8 cellular contexts compared by ENCODE assay signal in genomic region chr5:111755942-111756353, GRCh38. TPM values are rescaled to one million over a fixed set of nuclear protein-coding genes. Genes with fewer than 3 reads are reported as not detected.
DNase-seq lines count a peak whose midpoint lies in the region; ATAC-seq, FAIRE-seq and TF ChIP-seq lines count a peak whose summit lies in the region.

No MANE protein-coding gene starts in this region.

- H3K27ac Mint-ChIP-seq in Calu3 (ENCODE audit: unreplicated experiment): no peak overlapping the region

- H3K9ac ChIP-seq in HepG2 (ENCODE audit: insufficient read depth, low read depth, low read length): peak overlapping the region; percentile 85

- in situ Hi-C loops in HepG2 (cut with HindIII; ENCODE audit: extremely low pct_ligation_motif_present, low pct_unique_long_range_greater_than_20kb): no loop called here

- no peak for DNase-seq in Calu3
- DNase-seq in MG63: no peak
- no peak for DNase-seq in ascending aorta (ENCODE audit: low spot score in 2 of 2)
- DNase-seq in HepG2 (ENCODE audit: low spot score): no peak
- no peak for DNase-seq in uterus
- no peak for DNase-seq in iPS-NIHi11 (ENCODE audit: low spot score)
- DNase-seq in activated gamma-delta T cell treated with Interleukin-2 at 50 U/mL for 16 hours: no peak
- DNase-seq in foreskin keratinocyte: no peak

- H3K79me2 ChIP-seq in HepG2 (ENCODE audit: insufficient read depth, low read length): peaks cover 15% of the 10 kb centered on the region

- peaks cover 8% of the 10 kb centered on the region for H3K4me1 Mint-ChIP-seq in Calu3 (ENCODE audit: low read depth, unreplicated experiment)

- no peaks in the 10 kb centered on the region for H4K20me1 ChIP-seq in HepG2 (ENCODE audit: insufficient read depth, low read length)

- H3K27ac ChIP-seq in ascending aorta: no peak overlapping the region
- H3K27ac ChIP-seq in HepG2 (ENCODE audit: extremely low read length, insufficient read depth, low read length): no peak overlapping the region
- H3K27ac ChIP-seq in uterus: peak overlapping the region in 1 of 2 donors; percentile 93
- no peak overlapping the region for H3K27ac ChIP-seq in foreskin keratinocyte

- H2AFZ ChIP-seq in HepG2 (ENCODE audit: low read length): no peak overlapping the region

- TF ChIP-seq CTCF in Calu3 (IDR thresholded peaks at IDR 0.05; ENCODE audit: unreplicated experiment) (no peak), ascending aorta (IDR thresholded peaks at IDR 0.05) (no peak), HepG2 (CRISPR knock-in tag; IDR thresholded peaks at IDR 0.05) (no peak), uterus (IDR thresholded peaks at IDR 0.05) (no peak), foreskin keratinocyte (conservative IDR thresholded peaks at IDR 0.05) (no peak)

- H3K36me3 Mint-ChIP-seq in Calu3 (ENCODE audit: insufficient read depth, unreplicated experiment): peaks cover 18% of the 10 kb centered on the region

- peak overlapping the region; percentile 85 for H3K4me2 ChIP-seq in HepG2 (ENCODE audit: low read depth, low read length)

- no peaks in the 10 kb centered on the region for H3K9me3 Mint-ChIP-seq in Calu3 (ENCODE audit: low read depth, unreplicated experiment)

- no peak for TF ChIP-seq EP300 in HepG2 (IDR thresholded peaks at IDR 0.05; ENCODE audit: low read depth in 2 of 2, low read length in 2 of 2)
- TF ChIP-seq EP300 in HepG2 (CRISPR knock-in tag; IDR thresholded peaks at IDR 0.05; ENCODE audit: borderline replicate concordance): no peak

- TF ChIP-seq POLR2A in HepG2 (IDR thresholded peaks at IDR 0.05; ENCODE audit: insufficient read depth in 1 of 2, low read depth in 2 of 2, low read length in 2 of 2) (no peak), uterus (IDR thresholded peaks at IDR 0.05) (no peak)

- no peak for TF ChIP-seq RAD21 in HepG2 (CRISPR knock-in tag; IDR thresholded peaks at IDR 0.05)

- 0% methylated on average over 5 of the region's 5 CpGs for WGBS in HepG2 (ENCODE audit: low lambda C conversion rate)

- peak overlapping the region; percentile 60 for H3K4me3 Mint-ChIP-seq in Calu3 (ENCODE audit: low read depth, unreplicated experiment)

- peak; percentile 34 for FAIRE-seq in HepG2 (lab: Jason Lieb, UNC)

- CTCF ChIA-PET in Calu3 (lab: Charles Lee): no interaction called here
- CTCF ChIA-PET in HepG2 (lab: Yijun Ruan, JAX; ENCODE audit: low intra/inter-chr PET ratio, low total read pairs): no interaction called here

- ATAC-seq in HepG2 (no peak), foreskin keratinocyte (no peak)

- no peaks in the 10 kb centered on the region; the same call in 1 of the 2 replicates for H3K9me3 ChIP-seq in MG63
- no peaks in the 10 kb centered on the region for H3K9me3 ChIP-seq in ascending aorta
- no peaks in the 10 kb centered on the region for H3K9me3 ChIP-seq in HepG2 (ENCODE audit: low read length)
- no peaks in the 10 kb centered on the region for H3K9me3 ChIP-seq in uterus

- no peaks in the 10 kb centered on the region for H3K27me3 Mint-ChIP-seq in Calu3 (ENCODE audit: unreplicated experiment)

- H3K27me3 ChIP-seq in MG63 (no peaks in the 10 kb centered on the region), ascending aorta (no peaks in the 10 kb centered on the region), HepG2 (ENCODE audit: control insufficient read depth in 1 of 2, insufficient read depth in 2 of 2, low read length in 2 of 2) (peaks cover 0 to 5% of the 10 kb centered on the region in 2 experiments; a peak in 1 of 5 replicates), uterus (no peaks in the 10 kb centered on the region), foreskin keratinocyte (peaks cover 9% of the 10 kb centered on the region)

- H3K4me3 ChIP-seq in MG63: peak overlapping the region; percentile 80
- H3K4me3 ChIP-seq in ascending aorta: peak overlapping the region; percentile 50 to 72
- H3K4me3 ChIP-seq in HepG2 (replicated peaks in 1 of 3; ENCODE audit: insufficient read depth in 1 of 3, low read depth in 2 of 3, low read length in 3 of 3): peak overlapping the region; percentile 69 to 99 (median 83); a peak in 5 of 6 replicates
- peak overlapping the region; percentile 60 to 67 for H3K4me3 ChIP-seq in uterus

- intact Hi-C loops in Calu3 (cut with micrococcal nuclease; ENCODE audit: unreplicated experiment): loop anchor here (2.0 to 5.0 kb wide), 3 partner anchors 54 to 391 kb away; no protein-coding TSS in a partner anchor
- intact Hi-C loops in ascending aorta (cut with DNase I): loop anchor here (2.0 to 5.0 kb wide), 5 partner anchors 17 to 391 kb away; partner anchors contain the start of gene STARD4
- intact Hi-C loops in HepG2 (cut with micrococcal nuclease; ENCODE audit: unreplicated experiment): loop anchor here (2.0 to 5.0 kb wide), 3 partner anchors 75 to 244 kb away; partner anchors contain the start of gene STARD4
- intact Hi-C loops in uterus (cut with DNase I; ENCODE audit: low total_unique reads): no loop called here

- BruUV-seq in Calu3 (replicated peaks; lab: Mats Ljungman, UMichigan) (no TSS peak), HepG2 (replicated peaks; lab: Mats Ljungman, UMichigan) (no TSS peak)

- peaks cover 23% of the 10 kb centered on the region for H3K36me3 ChIP-seq in MG63
- H3K36me3 ChIP-seq in ascending aorta: no peaks in the 10 kb centered on the region
- no peaks in the 10 kb centered on the region for H3K36me3 ChIP-seq in HepG2 (replicated peaks in 1 of 2; ENCODE audit: control insufficient read depth in 1 of 2, insufficient read depth in 2 of 2, low read length in 2 of 2)
- H3K36me3 ChIP-seq in uterus: no peaks in the 10 kb centered on the region

- H3K4me1 ChIP-seq in ascending aorta: peaks cover 0 to 14% of the 10 kb centered on the region in 2 donors
- H3K4me1 ChIP-seq in HepG2 (ENCODE audit: insufficient read depth, low read length): peaks cover 39% of the 10 kb centered on the region
- H3K4me1 ChIP-seq in uterus: no peaks in the 10 kb centered on the region
- H3K4me1 ChIP-seq in foreskin keratinocyte: peaks cover 5% of the 10 kb centered on the region

- POLR2A ChIA-PET in HepG2 (lab: Yijun Ruan, JAX): interaction anchor here (5.7 kb wide), 1 partner anchor 12 kb away, joined by 85 read pairs; no protein-coding TSS in a partner anchor

TF ChIP-seq in HepG2, 621 proteins besides CTCF, POLR2A, EP300 and RAD21:
- TF ChIP-seq PATZ1 (CRISPR knock-in tag; IDR thresholded peaks at IDR 0.05) (0 out of 2 replicates have a peak, but pooled peaks have one; percentile 29), ZNF362 (CRISPR knock-in tag; IDR thresholded peaks at IDR 0.05; ENCODE audit: borderline replicate concordance) (peak; percentile 75; the same call in 1 of the 2 replicates), ZNF256 (CRISPR knock-in tag; conservative IDR thresholded peaks at IDR 0.05) (no peak)

RNA-seq across cellular contexts. Expression of gene NREP, which starts 1.0 kb away (rescaled TPM):
- total RNA-seq in Calu3 (2022) (19.4 and 24.6 TPM in 2 replicates), ascending aorta (15.3 TPM), HepG2 (2016; rRNA removed; fragmentation: Illumina TruSeq; extraction: Trizol) (40.5 and 48.5 TPM in 2 replicates), uterus (100 to 1,000 TPM in 1 of 4 donors, 10 to 100 TPM in 3; 21.4 to 779 (median 52.6) TPM), foreskin keratinocyte (1.1 and 1.7 TPM in 2 replicates)
- total RNA-seq in MG63 (2014; rRNA removed; shearing (Covaris generic); ENCODE audit: low replicate concordance): 92.2 and 116 TPM in 2 replicates
- total RNA-seq in HepG2 (2016; cell fraction: cytosol; rRNA removed; fragmentation: Illumina TruSeq; extraction: Trizol; ENCODE audit: low read depth): 18.2 and 18.5 TPM in 2 replicates
- 44.8 and 48.2 TPM in 2 replicates for total RNA-seq in HepG2 (2016; cell fraction: insoluble cytoplasmic fraction; rRNA removed; fragmentation: Illumina TruSeq; extraction: Trizol)
- 49.5 and 57.7 TPM in 2 replicates for total RNA-seq in HepG2 (2016; cell fraction: membrane; rRNA removed; fragmentation: Illumina TruSeq; extraction: Trizol)
- total RNA-seq in HepG2 (2016; cell fraction: nucleus; rRNA removed; fragmentation: Illumina TruSeq; extraction: Trizol): 58.0 and 67.1 TPM in 2 replicates
- polyA plus RNA-seq in HepG2 (2011; rRNA removed) (82.8 and 102 TPM in 2 replicates), foreskin keratinocyte (1.0 and 1.5 TPM in 2 replicates)
- 49.1 and 88.7 TPM in 2 replicates for polyA plus RNA-seq in HepG2 (2011; cell fraction: cytosol; rRNA removed)
- polyA plus RNA-seq in HepG2 (2011; cell fraction: nucleus; rRNA removed): 69.7 and 94.1 TPM in 2 replicates
- polyA plus RNA-seq in HepG2 (2012): 38.1 and 86.3 TPM in 2 replicates
- 33.5 and 45.5 TPM in 2 replicates for polyA plus RNA-seq in HepG2 (2016; cell fraction: cytosol; fragmentation: Illumina TruSeq; extraction: Trizol; ENCODE audit: low read depth)
- polyA plus RNA-seq in HepG2 (2016; cell fraction: insoluble cytoplasmic fraction; fragmentation: Illumina TruSeq; extraction: Trizol; ENCODE audit: low read depth): 76.1 and 85.1 TPM in 2 replicates
- 81.9 and 92.8 TPM in 2 replicates for polyA plus RNA-seq in HepG2 (2016; cell fraction: membrane; fragmentation: Illumina TruSeq; extraction: Trizol; ENCODE audit: low read depth)
- polyA plus RNA-seq in HepG2 (2016; cell fraction: nucleus; fragmentation: Illumina TruSeq; extraction: Trizol; ENCODE audit: insufficient read depth, low read depth): 58.3 and 64.9 TPM in 2 replicates
- 2.7 and 49.0 TPM in 2 replicates for polyA minus RNA-seq in HepG2 (2011; rRNA and poly(A)+ RNA removed; ENCODE audit: low replicate concordance)
- 29.4 and 31.1 TPM in 2 replicates for polyA minus RNA-seq in HepG2 (2011; cell fraction: cytosol; rRNA and poly(A)+ RNA removed)
- polyA minus RNA-seq in HepG2 (2011; cell fraction: nucleus; rRNA and poly(A)+ RNA removed): 280 and 293 TPM in 2 replicates
